In the genomic region with DNA sequence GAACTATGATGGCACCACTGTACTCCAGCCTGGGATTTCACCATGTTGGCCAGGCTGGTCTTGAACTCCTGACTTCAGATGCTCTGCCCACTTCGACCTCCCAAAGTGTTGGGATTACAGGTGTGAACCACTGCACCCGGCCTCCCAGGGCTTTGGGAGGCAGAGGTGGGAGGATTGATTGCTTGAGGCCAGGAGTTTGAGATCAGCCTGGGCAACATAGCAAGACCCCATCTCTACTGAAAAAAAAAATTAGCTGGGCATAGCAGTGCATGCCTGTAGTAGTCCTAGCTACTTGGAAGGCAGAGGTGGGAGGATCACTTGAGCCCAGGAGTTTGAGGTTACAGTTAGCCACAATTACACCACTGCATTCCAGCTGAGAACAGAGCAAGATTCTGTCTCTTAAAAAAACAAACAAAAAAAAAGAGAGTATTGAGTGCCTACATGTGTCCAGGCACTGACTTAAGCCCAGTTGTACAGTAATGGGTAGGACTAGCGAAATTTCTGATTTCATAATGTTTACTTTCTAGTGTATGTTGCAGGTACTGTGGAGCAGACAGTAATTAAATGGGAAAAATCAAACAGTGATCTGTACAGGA, we compare ENCODE assay signal across 21 cellular contexts. TPM values are rescaled to one million over a fixed set of nuclear protein-coding genes. Genes with fewer than 3 reads are reported as not detected.
DNase-seq lines count a peak whose midpoint lies in the region; ATAC-seq, FAIRE-seq and TF ChIP-seq lines count a peak whose summit lies in the region.
"Had no signal": no experiment of that assay in that cellular context is flagged by ENCODE, and none has a peak within 500 bp of the region (broad histone marks: within the 10 kb centered on the region; RNA-seq: fewer than 3 reads in every experiment).

No MANE protein-coding gene starts in this region.

- FAIRE-seq in HepG2 (lab: Jason Lieb, UNC), result no peak
- FAIRE-seq: A549 had no signal

- H3K4me1 ChIP-seq in HepG2 (ENCODE audit: insufficient read depth, low read length) (peaks cover 16% of the 10 kb centered on the region), right lobe of liver (peaks cover 0 to 10% (median 0%) of the 10 kb centered on the region in 4 donors)

- BruUV-seq in HepG2 (replicated peaks; lab: Mats Ljungman, UMichigan), result no TSS peak

- no peaks in the 10 kb centered on the region for H3K27me3 ChIP-seq in HepG2 (ENCODE audit: control insufficient read depth in 1 of 2, insufficient read depth in 2 of 2, low read length in 2 of 2)
- no peaks in the 10 kb centered on the region for H3K27me3 ChIP-seq in right lobe of liver

- peaks cover 7% of the 10 kb centered on the region for H3K79me2 ChIP-seq in HepG2 (ENCODE audit: insufficient read depth, low read length)

- no peak overlapping the region for H3K4me3 ChIP-seq in HepG2 (replicated peaks in 1 of 3; ENCODE audit: insufficient read depth in 1 of 3, low read depth in 2 of 3, low read length in 3 of 3)
- H3K4me3 ChIP-seq in right lobe of liver, result no peak overlapping the region
- no peak overlapping the region for H3K4me3 ChIP-seq in foreskin fibroblast (ENCODE audit: low read depth in 1 of 2, low read length in 2 of 2)
- H3K4me3 ChIP-seq: A549, coronary artery, SK-N-MC had no signal

- H4K20me1 ChIP-seq in HepG2 (ENCODE audit: insufficient read depth, low read length), result no peaks in the 10 kb centered on the region; the same call in 1 of the 2 replicates

- ATAC-seq in HepG2 (no peak), right lobe of liver (no peak), HG03108 (IDR thresholded peaks at IDR 0.05; ENCODE audit: unreplicated experiment) (no peak), GM18907 (IDR thresholded peaks at IDR 0.05; ENCODE audit: unreplicated experiment) (no peak), HG03571 (IDR thresholded peaks at IDR 0.05; ENCODE audit: unreplicated experiment) (no peak)
- ATAC-seq: A549 had no signal

- POLR2A ChIA-PET in HepG2 (lab: Yijun Ruan, JAX), result no interaction called here

- no peak overlapping the region for H2AFZ ChIP-seq in HepG2 (ENCODE audit: low read length)

- TF ChIP-seq POLR2A in HepG2 (IDR thresholded peaks at IDR 0.05; ENCODE audit: insufficient read depth in 1 of 2, low read depth in 2 of 2, low read length in 2 of 2) (no peak), right lobe of liver (IDR thresholded peaks at IDR 0.05) (no peak)

- TF ChIP-seq EP300 in HepG2 (IDR thresholded peaks at IDR 0.05; ENCODE audit: low read depth in 2 of 2, low read length in 2 of 2), result no peak
- TF ChIP-seq EP300 in HepG2 (CRISPR knock-in tag; IDR thresholded peaks at IDR 0.05; ENCODE audit: borderline replicate concordance), result no peak

- H3K9ac ChIP-seq in HepG2 (ENCODE audit: insufficient read depth, low read depth, low read length), result no peak overlapping the region

- TF ChIP-seq RAD21 in HepG2 (CRISPR knock-in tag; IDR thresholded peaks at IDR 0.05), result no peak

- TF ChIP-seq CTCF in HepG2 (CRISPR knock-in tag; IDR thresholded peaks at IDR 0.05) (no peak), right lobe of liver (IDR thresholded peaks at IDR 0.05) (no peak), foreskin fibroblast (IDR thresholded peaks at IDR 0.05; ENCODE audit: low read depth, low read length) (no peak)

- H3K27ac ChIP-seq in HepG2 (ENCODE audit: extremely low read length, insufficient read depth, low read length) (no peak overlapping the region), right lobe of liver (no peak overlapping the region)
- H3K27ac ChIP-seq: A549, coronary artery, SK-N-MC had no signal

- no peak overlapping the region for H3K4me2 ChIP-seq in HepG2 (ENCODE audit: low read depth, low read length)
- H3K4me2 ChIP-seq: A549 had no signal

- DNase-seq in HepG2 (ENCODE audit: low spot score) (no peak), right lobe of liver (no peak), amniotic epithelial cell (ENCODE audit: low read depth) (peak; percentile 93), foreskin fibroblast (peak; percentile 45 to 65), NCI-H1092 (lab: John Stamatoyannopoulos, UW) (no peak)
- DNase-seq: activated CD4-positive, alpha-beta T cell treated with anti-CD3 and anti-CD28 coated beads for 4 hours; activated CD8-positive, alpha-beta memory T cell treated with anti-CD3 and anti-CD28 coated beads, Interleukin-2, amount 50 U/mL, for 4 hours; activated effector memory CD4-positive, alpha-beta T cell treated with anti-CD3 and anti-CD28 coated beads, Interleukin-2, amount 50 U/mL, for 16 hours; anterior cingulate cortex; CD4-positive, alpha-beta T cell; DMS79; immature natural killer cell; NCI-H1105 treated with DMSO at 0.1 percent for 48 hours; stimulated activated naive CD4-positive, alpha-beta T cell treated with Interleukin-2 at 50 U/mL for 16 hours; trophoblast cell had no signal

- 97% methylated on average over 3 of the region's 3 CpGs for WGBS in HepG2 (ENCODE audit: low lambda C conversion rate)
- 84% methylated on average over 3 of the region's 3 CpGs for WGBS in right lobe of liver (ENCODE audit: insufficient coverage, low coverage, low lambda C conversion rate, missing lambda C conversion rate)

- CTCF ChIA-PET in HepG2 (lab: Yijun Ruan, JAX; ENCODE audit: low intra/inter-chr PET ratio, low total read pairs), result no interaction called here

- intact Hi-C loops in HepG2 (cut with micrococcal nuclease; ENCODE audit: unreplicated experiment), result loop anchor here (10.0 kb wide), 1 partner anchor 73 kb away; no protein-coding TSS in a partner anchor
- intact Hi-C loops in right lobe of liver (cut with DNase I), result no loop called here

- in situ Hi-C loops in HepG2 (cut with HindIII; ENCODE audit: extremely low pct_ligation_motif_present, low pct_unique_long_range_greater_than_20kb), result no loop called here

- H3K9me3 ChIP-seq in HepG2 (ENCODE audit: low read length) (no peaks in the 10 kb centered on the region), right lobe of liver (no peaks in the 10 kb centered on the region)
- H3K9me3 ChIP-seq: A549 had no signal

- H3K36me3 ChIP-seq in HepG2 (replicated peaks in 1 of 2; ENCODE audit: control insufficient read depth in 1 of 2, insufficient read depth in 2 of 2, low read length in 2 of 2) (peaks cover 17 to 55% of the 10 kb centered on the region in 2 experiments), right lobe of liver (peaks cover 0 to 13% (median 7%) of the 10 kb centered on the region in 4 donors)

RNA-seq across cellular contexts. Expression of gene MANEAL, which starts 4.2 kb away (rescaled TPM):
- total RNA-seq in HepG2 (2016; rRNA removed; fragmentation: Illumina TruSeq; extraction: Trizol) (16.8 and 26.4 TPM in 2 replicates), right lobe of liver (1 to 10 TPM; 3.2 to 9.4 (median 5.4) TPM)
- total RNA-seq in HepG2 (2016; cell fraction: cytosol; rRNA removed; fragmentation: Illumina TruSeq; extraction: Trizol; ENCODE audit: low read depth), result 16.6 and 17.3 TPM in 2 replicates
- 18.0 and 24.7 TPM in 2 replicates for total RNA-seq in HepG2 (2016; cell fraction: insoluble cytoplasmic fraction; rRNA removed; fragmentation: Illumina TruSeq; extraction: Trizol)
- total RNA-seq in HepG2 (2016; cell fraction: membrane; rRNA removed; fragmentation: Illumina TruSeq; extraction: Trizol), result 32.4 and 35.8 TPM in 2 replicates
- 19.1 and 23.7 TPM in 2 replicates for total RNA-seq in HepG2 (2016; cell fraction: nucleus; rRNA removed; fragmentation: Illumina TruSeq; extraction: Trizol)
- polyA plus RNA-seq in HepG2 (2011; rRNA removed), result 20.8 and 24.2 TPM in 2 replicates
- polyA plus RNA-seq in HepG2 (2011; cell fraction: cytosol; rRNA removed), result 19.9 and 21.2 TPM in 2 replicates
- 9.7 and 13.0 TPM in 2 replicates for polyA plus RNA-seq in HepG2 (2011; cell fraction: nucleus; rRNA removed)
- 15.7 and 16.4 TPM in 2 replicates for polyA plus RNA-seq in HepG2 (2012)
- polyA plus RNA-seq in HepG2 (2016; cell fraction: cytosol; fragmentation: Illumina TruSeq; extraction: Trizol; ENCODE audit: low read depth), result 22.1 and 26.7 TPM in 2 replicates
- polyA plus RNA-seq in HepG2 (2016; cell fraction: insoluble cytoplasmic fraction; fragmentation: Illumina TruSeq; extraction: Trizol; ENCODE audit: low read depth), result 26.1 and 27.7 TPM in 2 replicates
- 36.8 and 37.5 TPM in 2 replicates for polyA plus RNA-seq in HepG2 (2016; cell fraction: membrane; fragmentation: Illumina TruSeq; extraction: Trizol; ENCODE audit: low read depth)
- polyA plus RNA-seq in HepG2 (2016; cell fraction: nucleus; fragmentation: Illumina TruSeq; extraction: Trizol; ENCODE audit: insufficient read depth, low read depth), result 36.1 and 42.1 TPM in 2 replicates
- 38.3 and 73.7 TPM in 2 replicates for polyA minus RNA-seq in HepG2 (2011; rRNA and poly(A)+ RNA removed; ENCODE audit: low replicate concordance)
- 15.2 and 17.4 TPM in 2 replicates for polyA minus RNA-seq in HepG2 (2011; cell fraction: cytosol; rRNA and poly(A)+ RNA removed)
- polyA minus RNA-seq in HepG2 (2011; cell fraction: nucleus; rRNA and poly(A)+ RNA removed), result 6.0 and 8.9 TPM in 2 replicates

RNA-seq across cellular contexts. Expression of gene C1orf122, which starts 9.7 kb away (rescaled TPM):
- 31.3 and 40.6 TPM in 2 replicates for total RNA-seq in HepG2 (2016; rRNA removed; fragmentation: Illumina TruSeq; extraction: Trizol)
- 37.4 and 51.2 TPM in 2 replicates for total RNA-seq in HepG2 (2016; cell fraction: cytosol; rRNA removed; fragmentation: Illumina TruSeq; extraction: Trizol; ENCODE audit: low read depth)
- total RNA-seq in HepG2 (2016; cell fraction: insoluble cytoplasmic fraction; rRNA removed; fragmentation: Illumina TruSeq; extraction: Trizol), result 33.4 and 38.2 TPM in 2 replicates
- 37.7 and 50.5 TPM in 2 replicates for total RNA-seq in HepG2 (2016; cell fraction: membrane; rRNA removed; fragmentation: Illumina TruSeq; extraction: Trizol)
- 16.9 and 21.8 TPM in 2 replicates for total RNA-seq in HepG2 (2016; cell fraction: nucleus; rRNA removed; fragmentation: Illumina TruSeq; extraction: Trizol)
- 18.7 and 25.1 TPM in 2 replicates for polyA plus RNA-seq in HepG2 (2011; rRNA removed)
- 20.0 and 25.3 TPM in 2 replicates for polyA plus RNA-seq in HepG2 (2011; cell fraction: cytosol; rRNA removed)
- polyA plus RNA-seq in HepG2 (2011; cell fraction: nucleus; rRNA removed), result 28.5 and 29.9 TPM in 2 replicates
- polyA plus RNA-seq in HepG2 (2012), result 7.0 and 10.9 TPM in 2 replicates
- polyA plus RNA-seq in HepG2 (2016; cell fraction: cytosol; fragmentation: Illumina TruSeq; extraction: Trizol; ENCODE audit: low read depth), result 48.7 and 56.2 TPM in 2 replicates
- 31.4 and 33.0 TPM in 2 replicates for polyA plus RNA-seq in HepG2 (2016; cell fraction: insoluble cytoplasmic fraction; fragmentation: Illumina TruSeq; extraction: Trizol; ENCODE audit: low read depth)
- polyA plus RNA-seq in HepG2 (2016; cell fraction: membrane; fragmentation: Illumina TruSeq; extraction: Trizol; ENCODE audit: low read depth), result 37.2 and 37.9 TPM in 2 replicates
- 32.9 and 35.0 TPM in 2 replicates for polyA plus RNA-seq in HepG2 (2016; cell fraction: nucleus; fragmentation: Illumina TruSeq; extraction: Trizol; ENCODE audit: insufficient read depth, low read depth)
- polyA minus RNA-seq in HepG2 (2011; rRNA and poly(A)+ RNA removed; ENCODE audit: low replicate concordance), result 8.2 and 11.5 TPM in 2 replicates
- polyA minus RNA-seq in HepG2 (2011; cell fraction: cytosol; rRNA and poly(A)+ RNA removed), result 9.6 TPM in 2 replicates
- 6.6 and 7.0 TPM in 2 replicates for polyA minus RNA-seq in HepG2 (2011; cell fraction: nucleus; rRNA and poly(A)+ RNA removed)
- 10 to 100 TPM; 23.0 to 61.7 (median 27.9) TPM for total RNA-seq in right lobe of liver

RNA-seq across cellular contexts. Expression of gene YRDC, which starts 10.2 kb away (rescaled TPM):
- total RNA-seq in HepG2 (2016; rRNA removed; fragmentation: Illumina TruSeq; extraction: Trizol) (29.2 and 31.8 TPM in 2 replicates), right lobe of liver (10 to 100 TPM in 2 of 6 experiments, 1 to 10 TPM in 4; 4.4 to 18.3 (median 6.4) TPM)
- total RNA-seq in HepG2 (2016; cell fraction: cytosol; rRNA removed; fragmentation: Illumina TruSeq; extraction: Trizol; ENCODE audit: low read depth), result 7.1 and 8.4 TPM in 2 replicates
- total RNA-seq in HepG2 (2016; cell fraction: insoluble cytoplasmic fraction; rRNA removed; fragmentation: Illumina TruSeq; extraction: Trizol), result 29.8 and 34.9 TPM in 2 replicates
- total RNA-seq in HepG2 (2016; cell fraction: membrane; rRNA removed; fragmentation: Illumina TruSeq; extraction: Trizol), result 18.8 and 18.9 TPM in 2 replicates
- 15.6 and 16.7 TPM in 2 replicates for total RNA-seq in HepG2 (2016; cell fraction: nucleus; rRNA removed; fragmentation: Illumina TruSeq; extraction: Trizol)
- 25.4 and 27.5 TPM in 2 replicates for polyA plus RNA-seq in HepG2 (2011; rRNA removed)
- 25.6 and 26.2 TPM in 2 replicates for polyA plus RNA-seq in HepG2 (2011; cell fraction: cytosol; rRNA removed)
- polyA plus RNA-seq in HepG2 (2011; cell fraction: nucleus; rRNA removed), result 8.3 and 10.1 TPM in 2 replicates
- 17.1 and 21.1 TPM in 2 replicates for polyA plus RNA-seq in HepG2 (2012)
- 5.9 and 6.1 TPM in 2 replicates for polyA plus RNA-seq in HepG2 (2016; cell fraction: cytosol; fragmentation: Illumina TruSeq; extraction: Trizol; ENCODE audit: low read depth)
- 27.0 and 29.5 TPM in 2 replicates for polyA plus RNA-seq in HepG2 (2016; cell fraction: insoluble cytoplasmic fraction; fragmentation: Illumina TruSeq; extraction: Trizol; ENCODE audit: low read depth)
- 11.3 and 12.8 TPM in 2 replicates for polyA plus RNA-seq in HepG2 (2016; cell fraction: membrane; fragmentation: Illumina TruSeq; extraction: Trizol; ENCODE audit: low read depth)
- 22.9 and 23.8 TPM in 2 replicates for polyA plus RNA-seq in HepG2 (2016; cell fraction: nucleus; fragmentation: Illumina TruSeq; extraction: Trizol; ENCODE audit: insufficient read depth, low read depth)
- polyA minus RNA-seq in HepG2 (2011; rRNA and poly(A)+ RNA removed; ENCODE audit: low replicate concordance), result 25.1 and 31.1 TPM in 2 replicates
- 9.3 and 10.2 TPM in 2 replicates for polyA minus RNA-seq in HepG2 (2011; cell fraction: cytosol; rRNA and poly(A)+ RNA removed)
- 9.0 and 9.7 TPM in 2 replicates for polyA minus RNA-seq in HepG2 (2011; cell fraction: nucleus; rRNA and poly(A)+ RNA removed)

RNA-seq across cellular contexts. Expression of gene EPHA10, which starts 32.9 kb away (rescaled TPM):
- total RNA-seq in HepG2 (2016; rRNA removed; fragmentation: Illumina TruSeq; extraction: Trizol) (0.08 and 0.58 TPM in 2 replicates), right lobe of liver (under 1 TPM in 2 of 6 experiments, not detected in 4; 0.07 to 0.16 TPM)
- total RNA-seq in HepG2 (2016; cell fraction: cytosol; rRNA removed; fragmentation: Illumina TruSeq; extraction: Trizol; ENCODE audit: low read depth), result 0.10 TPM in 1 of 2 replicates, not detected in the other
- 0.17 and 0.19 TPM in 2 replicates for total RNA-seq in HepG2 (2016; cell fraction: insoluble cytoplasmic fraction; rRNA removed; fragmentation: Illumina TruSeq; extraction: Trizol)
- 0.10 and 0.15 TPM in 2 replicates for total RNA-seq in HepG2 (2016; cell fraction: membrane; rRNA removed; fragmentation: Illumina TruSeq; extraction: Trizol)
- 0.25 and 0.40 TPM in 2 replicates for total RNA-seq in HepG2 (2016; cell fraction: nucleus; rRNA removed; fragmentation: Illumina TruSeq; extraction: Trizol)
- 0.11 and 0.29 TPM in 2 replicates for polyA plus RNA-seq in HepG2 (2011; rRNA removed)
- 0.08 and 0.09 TPM in 2 replicates for polyA plus RNA-seq in HepG2 (2011; cell fraction: cytosol; rRNA removed)
- polyA plus RNA-seq in HepG2 (2011; cell fraction: nucleus; rRNA removed), result 1.4 and 2.3 TPM in 2 replicates
- 0.09 and 0.15 TPM in 2 replicates for polyA plus RNA-seq in HepG2 (2012)
- polyA plus RNA-seq in HepG2 (2016; cell fraction: cytosol; fragmentation: Illumina TruSeq; extraction: Trizol; ENCODE audit: low read depth), result 0.01 TPM in 1 of 2 replicates, not detected in the other
- 0.08 TPM in 1 of 2 replicates, not detected in the other for polyA plus RNA-seq in HepG2 (2016; cell fraction: insoluble cytoplasmic fraction; fragmentation: Illumina TruSeq; extraction: Trizol; ENCODE audit: low read depth)
- 0.12 TPM in 1 of 2 replicates, not detected in the other for polyA plus RNA-seq in HepG2 (2016; cell fraction: membrane; fragmentation: Illumina TruSeq; extraction: Trizol; ENCODE audit: low read depth)
- polyA plus RNA-seq in HepG2 (2016; cell fraction: nucleus; fragmentation: Illumina TruSeq; extraction: Trizol; ENCODE audit: insufficient read depth, low read depth), result 0.40 and 0.52 TPM in 2 replicates
- polyA minus RNA-seq in HepG2 (2011; rRNA and poly(A)+ RNA removed; ENCODE audit: low replicate concordance), result 0.08 and 0.63 TPM in 2 replicates
- not detected in 2 replicates for polyA minus RNA-seq in HepG2 (2011; cell fraction: cytosol; rRNA and poly(A)+ RNA removed)
- polyA minus RNA-seq in HepG2 (2011; cell fraction: nucleus; rRNA and poly(A)+ RNA removed), result 0.26 TPM in 1 of 2 replicates, not detected in the other
- total RNA-seq: CD4-positive, alpha-beta T cell had no signal
- polyA plus RNA-seq: immature natural killer cell had no signal

Comparison
In these comparisons a context has a peak if more than half of its experiments do, and no peak if none do; other contexts are left out.
1. DNase-seq: peak in amniotic epithelial cell (single experiment) and foreskin fibroblast (2 of 2); none in HepG2 (single experiment), right lobe of liver (0 of 3) and NCI-H1092 (single experiment).